In the genomic region with DNA sequence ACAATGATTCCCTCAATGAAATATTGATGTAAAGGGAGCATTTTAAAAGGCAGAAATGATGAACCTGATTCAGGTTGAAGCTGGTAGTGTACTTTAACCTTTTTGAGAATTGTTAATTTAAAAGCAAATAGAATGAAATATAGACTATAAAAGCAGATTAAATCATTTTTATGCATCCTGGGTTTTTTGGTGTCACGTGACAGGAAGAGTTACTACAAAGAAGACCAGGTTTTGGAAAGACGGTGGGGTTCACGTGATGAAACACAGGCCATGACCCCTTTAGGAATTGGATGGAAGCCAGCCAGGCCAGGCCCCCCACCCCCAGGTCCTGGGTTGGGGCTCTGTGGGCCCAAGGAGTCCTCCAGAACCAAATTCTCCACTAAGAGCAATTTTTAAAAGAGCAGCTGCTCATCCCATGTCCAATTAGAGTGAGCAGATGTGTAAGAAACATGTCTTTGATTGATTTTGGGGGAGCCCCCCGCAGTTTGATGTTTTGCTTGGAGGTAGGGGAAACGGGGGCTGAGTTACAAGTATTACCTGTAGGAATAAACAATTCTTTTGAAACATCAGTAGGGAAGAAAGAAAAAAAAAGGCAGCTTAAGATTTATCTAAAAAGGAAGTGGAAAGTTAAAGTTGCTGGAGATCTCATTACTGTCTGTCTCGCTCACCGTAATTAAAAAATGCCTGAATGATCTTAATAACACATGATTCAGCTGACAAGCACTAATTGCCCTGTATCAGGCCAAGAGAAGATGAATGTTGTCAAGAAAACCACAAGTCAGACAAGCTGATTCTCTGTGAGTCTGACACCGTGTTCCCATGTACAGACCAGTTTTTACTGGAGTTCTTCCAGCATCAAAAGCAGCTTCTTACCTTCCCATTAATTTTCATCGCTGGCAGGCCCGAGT, we compare ENCODE assay signal across 1 cellular context.
TF ChIP-seq lines count a peak whose summit lies in the region.

No MANE protein-coding gene starts in this region.

TF ChIP-seq in HEK293, 187 proteins besides CTCF, POLR2A, EP300 and RAD21 (continued from another document and continues in another):
- TF ChIP-seq, protein P1, sequence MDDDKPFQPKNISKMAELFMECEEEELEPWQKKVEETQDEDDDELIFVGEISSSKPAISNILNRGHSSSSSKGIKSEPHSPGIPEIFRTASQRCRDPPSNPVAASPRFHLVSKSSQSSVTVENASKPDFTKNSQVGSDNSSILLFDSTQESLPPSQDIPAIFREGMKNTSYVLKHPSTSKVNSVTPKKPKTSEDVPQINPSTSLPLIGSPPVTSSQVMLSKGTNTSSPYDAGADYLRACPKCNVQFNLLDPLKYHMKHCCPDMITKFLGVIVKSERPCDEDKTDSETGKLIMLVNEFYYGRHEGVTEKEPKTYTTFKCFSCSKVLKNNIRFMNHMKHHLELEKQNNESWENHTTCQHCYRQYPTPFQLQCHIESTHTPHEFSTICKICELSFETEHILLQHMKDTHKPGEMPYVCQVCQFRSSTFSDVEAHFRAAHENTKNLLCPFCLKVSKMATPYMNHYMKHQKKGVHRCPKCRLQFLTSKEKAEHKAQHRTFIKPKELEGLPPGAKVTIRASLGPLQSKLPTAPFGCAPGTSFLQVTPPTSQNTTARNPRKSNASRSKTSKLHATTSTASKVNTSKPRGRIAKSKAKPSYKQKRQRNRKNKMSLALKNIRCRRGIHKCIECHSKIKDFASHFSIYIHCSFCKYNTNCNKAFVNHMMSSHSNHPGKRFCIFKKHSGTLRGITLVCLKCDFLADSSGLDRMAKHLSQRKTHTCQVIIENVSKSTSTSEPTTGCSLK (tag by site-specific recombination; IDR thresholded peaks at IDR 0.05), result no peak
- no peak for TF ChIP-seq ZNF544 (tag by site-specific recombination; IDR thresholded peaks at IDR 0.05)
- no peak for TF ChIP-seq ZNF660 (tag by site-specific recombination; IDR thresholded peaks at IDR 0.05)
- no peak for TF ChIP-seq ZNF549 (tag by site-specific recombination; IDR thresholded peaks at IDR 0.05)
- TF ChIP-seq ZNF837 (tag by site-specific recombination; IDR thresholded peaks at IDR 0.05), result no peak
- no peak for TF ChIP-seq PBX3 (CRISPR knock-in tag; IDR thresholded peaks at IDR 0.05)
- no peak for TF ChIP-seq ZNF670 (tag by site-specific recombination; IDR thresholded peaks at IDR 0.05; ENCODE audit: low read depth)
- TF ChIP-seq ZNF221 (tag by site-specific recombination; IDR thresholded peaks at IDR 0.05; ENCODE audit: borderline replicate concordance), result no peak
- no peak for TF ChIP-seq OVOL3 (tag by site-specific recombination; IDR thresholded peaks at IDR 0.05)
- TF ChIP-seq ZNF248 (tag by site-specific recombination; IDR thresholded peaks at IDR 0.05), result no peak
- TF ChIP-seq ZNF677 (tag by site-specific recombination; IDR thresholded peaks at IDR 0.05), result no peak
- no peak for TF ChIP-seq YY2 (tag by site-specific recombination; IDR thresholded peaks at IDR 0.05)
- TF ChIP-seq ZNF202 (tag by site-specific recombination; IDR thresholded peaks at IDR 0.05; ENCODE audit: borderline replicate concordance), result no peak
- TF ChIP-seq ZNF19 (tag by site-specific recombination; IDR thresholded peaks at IDR 0.05; ENCODE audit: low read depth), result no peak
- no peak for TF ChIP-seq EGR2 (tag by site-specific recombination; IDR thresholded peaks at IDR 0.05; ENCODE audit: low read depth)
- TF ChIP-seq KLF1 (tag by site-specific recombination; IDR thresholded peaks at IDR 0.05), result no peak
- no peak for TF ChIP-seq ZBTB21 (tag by site-specific recombination; IDR thresholded peaks at IDR 0.05)
- no peak for TF ChIP-seq PRDM2 (tag by site-specific recombination; IDR thresholded peaks at IDR 0.05; ENCODE audit: borderline replicate concordance)
- no peak for TF ChIP-seq ZNF561 (tag by site-specific recombination; IDR thresholded peaks at IDR 0.05; ENCODE audit: borderline replicate concordance)
- no peak for TF ChIP-seq HOXD13 (CRISPR knock-in tag; IDR thresholded peaks at IDR 0.05; ENCODE audit: borderline replicate concordance)
- no peak for TF ChIP-seq ZNF707 (tag by site-specific recombination; IDR thresholded peaks at IDR 0.05)
- 0 out of 2 replicates have a peak, but pooled peaks have one; percentile 40 for TF ChIP-seq ZBTB7A (tag by site-specific recombination; IDR thresholded peaks at IDR 0.05; ENCODE audit: low read depth)
- no peak; the same call in 1 of the 2 replicates for TF ChIP-seq ZNF146 (tag by site-specific recombination; IDR thresholded peaks at IDR 0.05)
- peak; percentile 86 for TF ChIP-seq WT1 (tag by site-specific recombination; IDR thresholded peaks at IDR 0.05)
- TF ChIP-seq ZNF404 (tag by site-specific recombination; IDR thresholded peaks at IDR 0.05), result no peak
- peak; percentile 38 for TF ChIP-seq GLIS1 (tag by site-specific recombination; IDR thresholded peaks at IDR 0.05)
- TF ChIP-seq ZNF843 (tag by site-specific recombination; IDR thresholded peaks at IDR 0.05), result peak; percentile 81
- no peak for TF ChIP-seq ZNF555 (tag by site-specific recombination; conservative IDR thresholded peaks at IDR 0.05)
- TF ChIP-seq, protein P2, sequence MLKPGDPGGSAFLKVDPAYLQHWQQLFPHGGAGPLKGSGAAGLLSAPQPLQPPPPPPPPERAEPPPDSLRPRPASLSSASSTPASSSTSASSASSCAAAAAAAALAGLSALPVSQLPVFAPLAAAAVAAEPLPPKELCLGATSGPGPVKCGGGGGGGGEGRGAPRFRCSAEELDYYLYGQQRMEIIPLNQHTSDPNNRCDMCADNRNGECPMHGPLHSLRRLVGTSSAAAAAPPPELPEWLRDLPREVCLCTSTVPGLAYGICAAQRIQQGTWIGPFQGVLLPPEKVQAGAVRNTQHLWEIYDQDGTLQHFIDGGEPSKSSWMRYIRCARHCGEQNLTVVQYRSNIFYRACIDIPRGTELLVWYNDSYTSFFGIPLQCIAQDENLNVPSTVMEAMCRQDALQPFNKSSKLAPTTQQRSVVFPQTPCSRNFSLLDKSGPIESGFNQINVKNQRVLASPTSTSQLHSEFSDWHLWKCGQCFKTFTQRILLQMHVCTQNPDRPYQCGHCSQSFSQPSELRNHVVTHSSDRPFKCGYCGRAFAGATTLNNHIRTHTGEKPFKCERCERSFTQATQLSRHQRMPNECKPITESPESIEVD (tag by site-specific recombination; IDR thresholded peaks at IDR 0.05), result 0 out of 2 replicates have a peak, but pooled peaks have one; percentile 6
- TF ChIP-seq ZBTB20 (tag by site-specific recombination; IDR thresholded peaks at IDR 0.05), result peak; percentile 20; the same call in 1 of the 2 replicates
- TF ChIP-seq ZNF292 (tag by site-specific recombination; IDR thresholded peaks at IDR 0.05; ENCODE audit: borderline replicate concordance, low read depth), result no peak
- no peak for TF ChIP-seq ZNF623 (tag by site-specific recombination; IDR thresholded peaks at IDR 0.05)
- TF ChIP-seq ZNF48 (tag by site-specific recombination; IDR thresholded peaks at IDR 0.05), result no peak
- no peak for TF ChIP-seq ZNF747 (tag by site-specific recombination; IDR thresholded peaks at IDR 0.05)
- no peak for TF ChIP-seq ZNF157 (tag by site-specific recombination; IDR thresholded peaks at IDR 0.05)
- no peak for TF ChIP-seq ZNF518A (tag by site-specific recombination; conservative IDR thresholded peaks at IDR 0.05; ENCODE audit: low read depth)
- no peak for TF ChIP-seq HOXC10 (CRISPR knock-in tag; IDR thresholded peaks at IDR 0.05)
- no peak for TF ChIP-seq ZNF174 (tag by site-specific recombination; IDR thresholded peaks at IDR 0.05)
- no peak for TF ChIP-seq ZNF514 (tag by site-specific recombination; IDR thresholded peaks at IDR 0.05)
- TF ChIP-seq ZNF785 (tag by site-specific recombination; IDR thresholded peaks at IDR 0.05), result no peak
- no peak for TF ChIP-seq ZNF571 (tag by site-specific recombination; IDR thresholded peaks at IDR 0.05)
- no peak for TF ChIP-seq REPIN1 (tag by site-specific recombination; IDR thresholded peaks at IDR 0.05; ENCODE audit: low read depth)
- peak; percentile 79; the same call in 1 of the 2 replicates for TF ChIP-seq ZEB2 (tag by site-specific recombination; IDR thresholded peaks at IDR 0.05)
- TF ChIP-seq, protein P3, sequence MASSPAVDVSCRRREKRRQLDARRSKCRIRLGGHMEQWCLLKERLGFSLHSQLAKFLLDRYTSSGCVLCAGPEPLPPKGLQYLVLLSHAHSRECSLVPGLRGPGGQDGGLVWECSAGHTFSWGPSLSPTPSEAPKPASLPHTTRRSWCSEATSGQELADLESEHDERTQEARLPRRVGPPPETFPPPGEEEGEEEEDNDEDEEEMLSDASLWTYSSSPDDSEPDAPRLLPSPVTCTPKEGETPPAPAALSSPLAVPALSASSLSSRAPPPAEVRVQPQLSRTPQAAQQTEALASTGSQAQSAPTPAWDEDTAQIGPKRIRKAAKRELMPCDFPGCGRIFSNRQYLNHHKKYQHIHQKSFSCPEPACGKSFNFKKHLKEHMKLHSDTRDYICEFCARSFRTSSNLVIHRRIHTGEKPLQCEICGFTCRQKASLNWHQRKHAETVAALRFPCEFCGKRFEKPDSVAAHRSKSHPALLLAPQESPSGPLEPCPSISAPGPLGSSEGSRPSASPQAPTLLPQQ (tag by site-specific recombination; IDR thresholded peaks at IDR 0.05), result 0 out of 2 replicates have a peak, but pooled peaks have one; percentile 8
- no peak for TF ChIP-seq ZNF521 (tag by site-specific recombination; IDR thresholded peaks at IDR 0.05)
